18 cellular contexts compared by ENCODE assay signal in the genomic region with DNA sequence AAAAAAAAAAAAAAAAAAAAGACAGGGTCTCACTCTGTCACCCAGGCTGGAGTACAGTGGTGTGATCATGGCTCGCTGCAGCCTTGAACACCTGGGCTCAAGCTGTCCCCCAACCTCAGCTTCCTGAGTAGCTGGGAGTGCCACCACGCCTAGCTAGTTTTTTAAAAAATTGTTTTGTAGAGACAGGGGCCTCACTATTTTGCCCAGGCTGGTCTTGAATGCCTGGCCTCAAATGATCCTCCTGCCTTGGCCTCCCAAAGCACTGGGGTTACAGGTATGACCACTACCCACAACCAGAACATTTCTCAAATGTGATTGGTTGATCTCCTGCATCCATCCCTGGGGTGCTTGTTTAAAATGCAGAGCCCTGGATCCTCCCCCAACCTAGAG. TPM values are rescaled to one million over a fixed set of nuclear protein-coding genes. Genes with fewer than 3 reads are reported as not detected.
DNase-seq lines count a peak whose midpoint lies in the region; ATAC-seq and TF ChIP-seq lines count a peak whose summit lies in the region.
"Had no signal": no experiment of that assay in that cellular context is flagged by ENCODE, and none has a peak within 500 bp of the region (broad histone marks: within the 10 kb centered on the region; RNA-seq: fewer than 3 reads in every experiment).

No MANE protein-coding gene starts in this region.

- H3K27ac ChIP-seq in HEK293 (ENCODE audit: extremely low read depth, low read depth, low read length) (no peak overlapping the region), right lobe of liver (peak overlapping the region; percentile 74 to 76 (median 75)), psoas muscle (no peak overlapping the region)
- H3K27ac ChIP-seq: heart right ventricle, SK-N-MC had no signal

- no peak overlapping the region for H3K4me3 Mint-ChIP-seq in activated CD8-positive, alpha-beta T cell treated with anti-CD3 and anti-CD28 coated beads for 36 hours
- H3K4me3 Mint-ChIP-seq: activated T-helper 1 cell treated with anti-CD3 and anti-CD28 coated beads, Interleukin-12 subunit alpha, Interleukin-12 subunit beta, Interleukin-2, Interleukin-4 antibody, amounts not matched to agents 30 ng/mL and 10 ng/mL and 1 ng/mL, durations not matched to agents 14 hours and 24 hours and 36 hours; HFFc6 had no signal

- H3K27me3 ChIP-seq in right lobe of liver, result no peaks in the 10 kb centered on the region
- H3K27me3 ChIP-seq in psoas muscle (ENCODE audit: insufficient read depth in 3 of 3, low read length in 2 of 3), result no peaks in the 10 kb centered on the region
- H3K27me3 ChIP-seq: BE2C, heart right ventricle had no signal

- TF ChIP-seq POLR2A in right lobe of liver (IDR thresholded peaks at IDR 0.05), result no peak

- peaks cover 30% of the 10 kb centered on the region for H3K4me1 Mint-ChIP-seq in activated CD8-positive, alpha-beta T cell treated with anti-CD3 and anti-CD28 coated beads for 36 hours (ENCODE audit: low read depth)

- intact Hi-C loops in activated CD8-positive, alpha-beta T cell treated with anti-CD3 and anti-CD28 coated beads for 36 hours (cut with micrococcal nuclease), result no loop called here
- intact Hi-C loops in right lobe of liver (cut with DNase I) (no loop called here), psoas muscle (cut with DNase I) (loop anchor here in 1 of 2 donors (10.0 kb wide), 2 partner anchors 72 to 142 kb away; a partner anchor contains a TSS)

- DNase-seq in DMS53 (lab: John Stamatoyannopoulos, UW), result peak; percentile 62
- DNase-seq in DMS53 treated with DMSO at 0.1 percent for 48 hours (lab: John Stamatoyannopoulos, UW; ENCODE audit: unreplicated experiment), result no peak
- no peak for DNase-seq in activated CD8-positive, alpha-beta T cell treated with anti-CD3 and anti-CD28 coated beads for 36 hours
- DNase-seq in right lobe of liver, result no peak
- no peak for DNase-seq in psoas muscle
- DNase-seq in occipital lobe (lab: John Stamatoyannopoulos, UW), result no peak
- no peak for DNase-seq in COLO829 (ENCODE audit: low spot score)
- DNase-seq: 8988T; BE2C; dermis blood vessel endothelial cell; heart right ventricle; HFFc6; nucleus accumbens; stimulated activated CD4-positive, alpha-beta T cell treated with anti-CD3 and anti-CD28 coated beads, Interleukin-12 subunit alpha, Interleukin-12 subunit beta, amount 100 ng/mL, for 4 hours had no signal

- no peak for TF ChIP-seq CTCF in HEK293 (tag by site-specific recombination; IDR thresholded peaks at IDR 0.05)
- no peak for TF ChIP-seq CTCF in activated CD8-positive, alpha-beta T cell treated with anti-CD3 and anti-CD28 coated beads for 36 hours (IDR thresholded peaks at IDR 0.05)
- no peak for TF ChIP-seq CTCF in right lobe of liver (IDR thresholded peaks at IDR 0.05)
- no peak for TF ChIP-seq CTCF in psoas muscle (IDR thresholded peaks at IDR 0.05)

- H3K36me3 ChIP-seq in HEK293 (ENCODE audit: control insufficient read depth in 2 of 2, insufficient read depth in 1 of 2, low read length in 2 of 2), result peaks cover 0 to 4% of the 10 kb centered on the region in 2 experiments; a peak in 1 of 3 replicates
- no peaks in the 10 kb centered on the region for H3K36me3 ChIP-seq in right lobe of liver
- H3K36me3 ChIP-seq in psoas muscle (ENCODE audit: insufficient read depth in 1 of 2, low read depth in 1 of 2), result no peaks in the 10 kb centered on the region
- H3K36me3 ChIP-seq: BE2C had no signal

- peaks cover 8% of the 10 kb centered on the region for H3K36me3 Mint-ChIP-seq in activated CD8-positive, alpha-beta T cell treated with anti-CD3 and anti-CD28 coated beads for 36 hours (ENCODE audit: low read depth)

- ATAC-seq in activated CD8-positive, alpha-beta T cell treated with anti-CD3 and anti-CD28 coated beads for 36 hours, result peak; percentile 28
- ATAC-seq in right lobe of liver (no peak), psoas muscle (no peak)
- ATAC-seq: heart right ventricle had no signal

- H3K4me3 ChIP-seq in HEK293 (ENCODE audit: low read depth, low read length) (no peak overlapping the region), right lobe of liver (no peak overlapping the region), psoas muscle (no peak overlapping the region)
- H3K4me3 ChIP-seq: heart right ventricle, SK-N-MC had no signal

- CTCF ChIA-PET in HEK293 (lab: Yijun Ruan, JAX), result interaction anchor here (0.7 to 1.7 kb wide), 4 partner anchors 29 to 264 kb away, joined by 3 to 5 read pairs (median 4); no protein-coding TSS in a partner anchor
- CTCF ChIA-PET in activated CD8-positive, alpha-beta T cell treated with anti-CD3 and anti-CD28 coated beads for 36 hours (lab: Charles Lee), result interaction anchor here (1.2 kb wide), 1 partner anchor 10 kb away, joined by 3 read pairs; no protein-coding TSS in a partner anchor

- no peak overlapping the region for H3K27ac Mint-ChIP-seq in activated CD8-positive, alpha-beta T cell treated with anti-CD3 and anti-CD28 coated beads for 36 hours
- H3K27ac Mint-ChIP-seq: IgD-negative memory B cell had no signal

- H3K9me3 ChIP-seq in HEK293 (ENCODE audit: control insufficient read depth, insufficient read depth, low read depth, low read length) (no peaks in the 10 kb centered on the region), right lobe of liver (no peaks in the 10 kb centered on the region), psoas muscle (no peaks in the 10 kb centered on the region)
- H3K9me3 ChIP-seq: BE2C, heart right ventricle had no signal

- no peaks in the 10 kb centered on the region for H3K27me3 Mint-ChIP-seq in activated CD8-positive, alpha-beta T cell treated with anti-CD3 and anti-CD28 coated beads for 36 hours
- H3K27me3 Mint-ChIP-seq: IgD-negative memory B cell had no signal

- WGBS in right lobe of liver (ENCODE audit: insufficient coverage, low coverage, low lambda C conversion rate, missing lambda C conversion rate), result no CpG with 5 or more reads among the region's 2 CpGs
- WGBS in psoas muscle, 3 donors, result 94 to 95% (median 94%) methylated on average over 2 of the region's 2 CpGs

- POLR2A ChIA-PET in HEK293 (lab: Yijun Ruan, JAX), result no interaction called here
- POLR2A ChIA-PET in activated CD8-positive, alpha-beta T cell treated with anti-CD3 and anti-CD28 coated beads for 36 hours (lab: Charles Lee), result interaction anchor here (1.3 to 1.8 kb wide), 2 partner anchors 22 to 25 kb away, joined by 3 to 4 read pairs; a partner anchor contains a TSS

- H3K9me3 Mint-ChIP-seq in activated CD8-positive, alpha-beta T cell treated with anti-CD3 and anti-CD28 coated beads for 36 hours, result peaks cover 4% of the 10 kb centered on the region
- H3K9me3 Mint-ChIP-seq: HFFc6 had no signal

- H3K4me1 ChIP-seq in HEK293 (ENCODE audit: control insufficient read depth, insufficient read depth, low read length) (peaks cover 3% of the 10 kb centered on the region), right lobe of liver (peaks cover 0 to 35% (median 10%) of the 10 kb centered on the region in 4 donors), psoas muscle (peaks cover 7% of the 10 kb centered on the region)
- H3K4me1 ChIP-seq: BE2C had no signal

TF ChIP-seq in HEK293, 187 proteins besides CTCF, POLR2A, EP300 and RAD21:
- TF ChIP-seq, protein P1, sequence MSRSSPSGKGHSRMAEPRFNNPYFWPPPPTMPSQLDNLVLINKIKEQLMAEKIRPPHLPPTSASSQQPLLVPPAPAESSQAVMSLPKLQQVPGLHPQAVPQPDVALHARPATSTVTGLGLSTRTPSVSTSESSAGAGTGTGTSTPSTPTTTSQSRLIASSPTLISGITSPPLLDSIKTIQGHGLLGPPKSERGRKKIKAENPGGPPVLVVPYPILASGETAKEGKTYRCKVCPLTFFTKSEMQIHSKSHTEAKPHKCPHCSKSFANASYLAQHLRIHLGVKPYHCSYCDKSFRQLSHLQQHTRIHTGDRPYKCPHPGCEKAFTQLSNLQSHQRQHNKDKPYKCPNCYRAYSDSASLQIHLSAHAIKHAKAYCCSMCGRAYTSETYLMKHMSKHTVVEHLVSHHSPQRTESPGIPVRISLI (tag by site-specific recombination; IDR thresholded peaks at IDR 0.05), result peak; percentile 76
- no peak for TF ChIP-seq ZNF426 (tag by site-specific recombination; IDR thresholded peaks at IDR 0.05)
- no peak for TF ChIP-seq TRIM28 (IDR thresholded peaks at IDR 0.05; ENCODE audit: borderline replicate concordance, low read length)

RNA-seq across cellular contexts. Expression of a gene that starts 5.6 kb away (rescaled TPM):
- total RNA-seq in activated CD8-positive, alpha-beta T cell treated with anti-CD3 and anti-CD28 coated beads for 36 hours, result 100 to 1,000 TPM; 122 to 130 TPM
- total RNA-seq in right lobe of liver (100 to 1,000 TPM in 2 of 6 experiments, 10 to 100 TPM in 4; 63.1 to 113 (median 85.6) TPM), psoas muscle (10 to 100 TPM; 34.1 to 50.5 (median 40.7) TPM), occipital lobe (15.1 TPM)
- polyA plus RNA-seq in psoas muscle, result 10 to 100 TPM; 35.8 to 52.5 (median 46.0) TPM

RNA-seq across cellular contexts. Expression of a gene that starts 21.9 kb away (rescaled TPM):
- 10 to 100 TPM; 59.5 to 62.5 TPM for total RNA-seq in activated CD8-positive, alpha-beta T cell treated with anti-CD3 and anti-CD28 coated beads for 36 hours
- 100 to 1,000 TPM in 2 of 6 experiments, 10 to 100 TPM in 4; 15.1 to 139 (median 34.1) TPM for total RNA-seq in right lobe of liver
- total RNA-seq in psoas muscle, result 1 to 10 TPM in 3 of 4 donors, under 1 TPM in 1; 0.78 to 7.7 (median 2.5) TPM
- 10 to 100 TPM in 1 of 3 donors, 1 to 10 TPM in 1, under 1 TPM in 1; 0.74 to 16.3 (median 2.1) TPM for polyA plus RNA-seq in psoas muscle
- total RNA-seq in occipital lobe, result 12.5 TPM

RNA-seq across cellular contexts. Expression of a gene that starts 55.6 kb away (rescaled TPM):
- total RNA-seq in activated CD8-positive, alpha-beta T cell treated with anti-CD3 and anti-CD28 coated beads for 36 hours, result 1 to 10 TPM; 8.0 to 8.7 TPM
- total RNA-seq in right lobe of liver (1 to 10 TPM; 1.3 to 4.1 (median 1.9) TPM), psoas muscle (1 to 10 TPM; 3.0 to 5.0 (median 3.9) TPM), occipital lobe (27.0 TPM)
- 1 to 10 TPM; 1.6 to 3.4 (median 3.1) TPM for polyA plus RNA-seq in psoas muscle

RNA-seq across cellular contexts. Expression of a gene that starts 59.8 kb away (rescaled TPM):
- total RNA-seq in activated CD8-positive, alpha-beta T cell treated with anti-CD3 and anti-CD28 coated beads for 36 hours, result 10 to 100 TPM; 22.2 to 23.8 TPM
- total RNA-seq in right lobe of liver, result 10 to 100 TPM; 10.8 to 21.4 (median 13.9) TPM
- total RNA-seq in psoas muscle, result 10 to 100 TPM; 23.9 to 31.4 (median 29.3) TPM
- 10 to 100 TPM; 16.6 to 29.2 (median 21.1) TPM for polyA plus RNA-seq in psoas muscle
- 15.4 TPM for total RNA-seq in occipital lobe

Comparison
In these comparisons a context has a peak if more than half of its experiments do, and no peak if none do; other contexts are left out.
1. H3K27ac ChIP-seq: peak in right lobe of liver (3 of 3); none in HEK293 (single experiment) and psoas muscle (single experiment).